In the genomic region with DNA sequence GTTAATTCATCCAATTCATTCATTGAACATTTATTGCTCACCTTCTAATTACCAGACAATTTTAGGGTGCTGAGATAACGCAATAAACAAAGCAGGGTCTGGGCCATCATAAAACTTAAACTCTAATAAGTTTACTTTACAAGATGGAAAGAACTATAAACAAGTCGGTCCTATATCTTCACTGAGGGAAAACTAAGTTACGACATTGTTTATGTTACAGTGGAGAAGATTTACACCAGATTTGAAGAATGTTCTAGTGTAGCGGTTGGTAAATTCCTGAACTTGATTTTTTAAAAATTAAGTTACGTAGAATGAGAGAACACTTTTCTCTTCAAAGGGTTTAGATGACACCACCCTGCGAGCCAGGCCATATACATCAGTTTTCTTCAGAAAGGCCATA, we compare ENCODE assay signal across 21 cellular contexts. TPM values are rescaled to one million over a fixed set of nuclear protein-coding genes. Genes with fewer than 3 reads are reported as not detected.
"Had no signal": no experiment of that assay in that cellular context is flagged by ENCODE, and none has a peak within 500 bp of the region (broad histone marks: within the 10 kb centered on the region; RNA-seq: fewer than 3 reads in every experiment).

No MANE protein-coding gene starts in this region.

- H3K36me3 ChIP-seq: MG63, SJSA1 had no signal

- H3K4me3 ChIP-seq: MG63, SJSA1 had no signal

- H3K4me1 ChIP-seq: SJSA1 had no signal

- H3K27ac ChIP-seq: SJSA1 had no signal

- H3K9me3 ChIP-seq: MG63, SJSA1 had no signal

- DNase-seq: activated B cell treated with CpG ODN at 0.5 μM for 24 hours; activated CD4-positive, alpha-beta memory T cell treated with anti-CD3 and anti-CD28 coated beads for 36 hours; activated CD4-positive, alpha-beta T cell treated with anti-CD3 and anti-CD28 coated beads, Interleukin-2, amount 10 ng/mL, durations not matched to agents 7 days and 5 days; activated CD8-positive, alpha-beta memory T cell treated with anti-CD3 and anti-CD28 coated beads for 24 hours; activated naive CD4-positive, alpha-beta T cell treated with anti-CD3 and anti-CD28 coated beads, Interleukin-2, amount 50 U/mL, for 16 hours; activated naive CD8-positive, alpha-beta T cell treated with anti-CD3 and anti-CD28 coated beads, Interleukin-2, amount 10 ng/mL, durations not matched to agents 7 days and 5 days; activated T-cell treated with anti-CD3 and anti-CD28 coated beads for 4 hours; activated T-cell treated with anti-CD3 and anti-CD28 coated beads, Interleukin-2, amount 50 U/mL, for 72 hours; amniotic stem cell; MG63; NCI-H1105; NCI-H1436; NCI-H1694 treated with DMSO at 0.1 percent for 48 hours; NCI-H2029 treated with DMSO at 0.1 percent for 48 hours; NCI-H510A treated with DMSO at 0.1 percent for 48 hours; NCI-H69; PC-3; SHP77 had no signal

- ATAC-seq: activated T-cell treated with anti-CD3 and anti-CD28 coated beads, Interleukin-2, amount 50 U/mL, for 72 hours; PC-3; SK-N-SH treated with all-trans-retinoic acid at 6 μM for 48 hours had no signal

- H3K27me3 ChIP-seq: MG63, SJSA1 had no signal

RNA-seq across cellular contexts. Expression of gene FRZB, which starts 20.7 kb away (rescaled TPM):
- total RNA-seq: activated B cell treated with CpG ODN at 0.5 μM for 24 hours; activated CD4-positive, alpha-beta memory T cell treated with anti-CD3 and anti-CD28 coated beads for 36 hours; activated CD4-positive, alpha-beta T cell treated with anti-CD3 and anti-CD28 coated beads, Interleukin-2, amount 10 ng/mL, durations not matched to agents 7 days and 5 days; activated naive CD8-positive, alpha-beta T cell treated with anti-CD3 and anti-CD28 coated beads, Interleukin-2, amount 10 ng/mL, durations not matched to agents 7 days and 5 days; activated T-cell treated with anti-CD3 and anti-CD28 coated beads, Interleukin-2, amount 50 U/mL, for 72 hours; activated T-helper 2 cell treated with anti-CD3 and anti-CD28 coated beads, Interferon-gamma antibody, Interleukin-2, Interleukin-4, amounts not matched to agents 10 μg/mL and 5 μg/mL and 100 μg/mL, durations not matched to agents 14 hours and 24 hours and 36 hours had no signal
